Comparison of ENCODE assay signal across 7 cellular contexts in genomic region chr12:45726594-45727300, GRCh38. TPM values are rescaled to one million over a fixed set of nuclear protein-coding genes. Genes with fewer than 3 reads are reported as not detected.
A peak's percentile ranks its signal among the peaks of the same experiment; 100 is the strongest.
DNase-seq lines count a peak whose midpoint lies in the region; FAIRE-seq and TF ChIP-seq lines count a peak whose summit lies in the region.

No MANE protein-coding gene starts in this region.

- no peaks in the 10 kb centered on the region for H3K27me3 ChIP-seq in neutrophil
- H3K27me3 ChIP-seq in vagina = no peaks in the 10 kb centered on the region

- TF ChIP-seq POLR2A in GM12891 (IDR thresholded peaks at IDR 0.05; ENCODE audit: low read depth, low read length) (no peak), vagina (IDR thresholded peaks at IDR 0.05) (no peak)

- DNase-seq in GM12891 (ENCODE audit: insufficient read length, low spot score) = no peak
- DNase-seq in NCI-H2196 treated with DMSO at 0.1 percent for 48 hours (lab: John Stamatoyannopoulos, UW; ENCODE audit: unreplicated experiment) = peak; percentile 57
- DNase-seq in activated gamma-delta T cell treated with Interleukin-2 at 50 U/mL for 16 hours = peak; percentile 23
- DNase-seq in germinal center (ENCODE audit: low spot score) = peak; percentile 24
- peak in 1 of 2 donors; percentile 89 for DNase-seq in vagina (ENCODE audit: extremely low spot score in 2 of 2)
- no peak for DNase-seq in NOMO-1 (lab: John Stamatoyannopoulos, UW; ENCODE audit: unreplicated experiment in 2 of 2)

- H3K4me3 ChIP-seq in neutrophil (ENCODE audit: low read depth in 1 of 2, low read length in 1 of 2) (peak overlapping the region; percentile 73 to 79), vagina (peak overlapping the region; percentile 67 to 86)

- no peaks in the 10 kb centered on the region for H3K36me3 ChIP-seq in neutrophil
- H3K36me3 ChIP-seq in vagina = no peaks in the 10 kb centered on the region

- H3K4me1 ChIP-seq in neutrophil (ENCODE audit: control insufficient read depth in 1 of 2, insufficient read depth in 1 of 2, low read depth in 1 of 2, low read length in 1 of 2) = peaks cover 45 to 59% of the 10 kb centered on the region in 2 experiments
- H3K4me1 ChIP-seq in vagina = peaks cover 43% of the 10 kb centered on the region

- H3K9me3 ChIP-seq in neutrophil (no peaks in the 10 kb centered on the region), vagina (no peaks in the 10 kb centered on the region)

- intact Hi-C loops in vagina (cut with DNase I) = loop anchor here (1.0 to 5.0 kb wide), 2 partner anchors 264 to 646 kb away; partner anchors contain the start of genes SCAF11 and SLC38A2

- peak; percentile 58 for FAIRE-seq in GM12891 (lab: Jason Lieb, UNC)

- H3K27ac ChIP-seq in neutrophil = peak overlapping the region; percentile 96
- peak overlapping the region; percentile 100 for H3K27ac ChIP-seq in vagina

- TF ChIP-seq CTCF in neutrophil (IDR thresholded peaks at IDR 0.05) = no peak
- no peak for TF ChIP-seq CTCF in vagina (IDR thresholded peaks at IDR 0.05)

TF ChIP-seq in GM12891, 5 proteins besides CTCF, POLR2A, EP300 and RAD21:
- TF ChIP-seq POLR2AphosphoS5 (IDR thresholded peaks at IDR 0.05; ENCODE audit: low read depth, low read length) (no peak), PAX5 (IDR thresholded peaks at IDR 0.05; ENCODE audit: insufficient read depth, low read length, severe bottlenecking) (no peak), TAF1 (IDR thresholded peaks at IDR 0.05; ENCODE audit: low read depth, low read length) (no peak), SPI1 (IDR thresholded peaks at IDR 0.05; ENCODE audit: low read depth, low read length) (no peak), POU2F2 (IDR thresholded peaks at IDR 0.05; ENCODE audit: low read depth, low read length) (no peak)
TF ChIP-seq in GM12891: peak in this region for 0.

RNA-seq across cellular contexts. Expression of gene ARID2, which starts 2.8 kb away (rescaled TPM):
- polyA plus RNA-seq in GM12891 (2012; ENCODE audit: low read depth, missing spikeins) = 4.7 TPM
- total RNA-seq in vagina = 39.0 TPM

Comparison
In these comparisons a context has a peak if more than half of its experiments do, and no peak if none do; other contexts are left out.
1. DNase-seq: peak in NCI-H2196 treated with DMSO at 0.1 percent for 48 hours (single experiment), activated gamma-delta T cell treated with Interleukin-2 at 50 U/mL for 16 hours (single experiment) and germinal center (single experiment); none in GM12891 (single experiment) and NOMO-1 (0 of 2).